1 cellular context compared by ENCODE assay signal in genomic region chr11:63492441-63492840, GRCh38.
TF ChIP-seq lines count a peak whose summit lies in the region.

No MANE protein-coding gene starts in this region.

TF ChIP-seq in K562, 482 proteins besides CTCF, POLR2A, EP300 and RAD21:
- TF ChIP-seq TAF9B (IDR thresholded peaks at IDR 0.05; ENCODE audit: partially characterized antibody) = no peak
- TF ChIP-seq NCOA1 (IDR thresholded peaks at IDR 0.05; ENCODE audit: low read depth) = no peak
